In genomic region chr3:12663936-12664908, GRCh38 we compare ENCODE assay signal across 7 cellular contexts. TPM values are rescaled to one million over a fixed set of nuclear protein-coding genes. Genes with fewer than 3 reads are reported as not detected.
A peak's percentile ranks its signal among the peaks of the same experiment; 100 is the strongest.
DNase-seq lines count a peak whose midpoint lies in the region; ATAC-seq and TF ChIP-seq lines count a peak whose summit lies in the region.

Gene RAF1, minus strand, starts transcription at chr3:12664117. Its CDS starts 45,396 bp downstream, at chr3:12618721.

- no peaks in the 10 kb centered on the region for H3K9me2 ChIP-seq in hepatocyte (replicated peaks; ENCODE audit: insufficient read depth)

- H3K27me3 ChIP-seq in hepatocyte, result no peaks in the 10 kb centered on the region

- DNase-seq in NCI-H2081 (lab: John Stamatoyannopoulos, UW) (peak; percentile 97 to 98), T1000 (lab: John Stamatoyannopoulos, UW) (peak; percentile 97), astrocyte of the hippocampus (ENCODE audit: low read depth, low spot score) (peak; percentile 100), hepatocyte (ENCODE audit: low spot score) (peak; percentile 99), retina (peak; percentile 98)

- 5% methylated on average over 62 of the region's 62 CpGs for WGBS in hepatocyte (ENCODE audit: low lambda C conversion rate, missing lambda C conversion rate)

- ATAC-seq in GM18508 (IDR thresholded peaks at IDR 0.05; ENCODE audit: insufficient read depth, unreplicated experiment) (peak; percentile 78), HG03025 (IDR thresholded peaks at IDR 0.05; ENCODE audit: low FRiP score, unreplicated experiment) (peak; percentile 86)

- H3K4me2 ChIP-seq in hepatocyte, result peak within 1 kb of the TSS; percentile 94

- H3K4me3 ChIP-seq in hepatocyte, result peak within 1 kb of the TSS; percentile 46

- H3K27ac ChIP-seq in hepatocyte, result peak within 1 kb of the TSS; percentile 97

- H3K79me2 ChIP-seq in hepatocyte, result peaks cover 44% of the 10 kb centered on the region

- H3K4me1 ChIP-seq in hepatocyte (ENCODE audit: insufficient read depth), result peaks cover 23% of the 10 kb centered on the region

- peaks cover 26% of the 10 kb centered on the region for H4K20me1 ChIP-seq in hepatocyte (ENCODE audit: insufficient read depth, poor library complexity, severe bottlenecking)

- H3K9me3 ChIP-seq in hepatocyte (ENCODE audit: low read depth), result no peaks in the 10 kb centered on the region

- no peak for TF ChIP-seq CTCF in hepatocyte (IDR thresholded peaks at IDR 0.05; ENCODE audit: poor library complexity)

- no peaks in the 10 kb centered on the region for H3K36me3 ChIP-seq in hepatocyte (replicated peaks; ENCODE audit: insufficient read depth, low read depth)

- H2AFZ ChIP-seq in hepatocyte, result peak within 1 kb of the TSS; percentile 69

RNA-seq across cellular contexts. Expression of gene RAF1, which starts in this region (rescaled TPM):
- 114 and 118 TPM in 2 replicates for total RNA-seq in hepatocyte
- polyA plus RNA-seq in hepatocyte, result 78.0 and 79.8 TPM in 2 replicates

Comparison
In these comparisons a context has a peak if more than half of its experiments do, and no peak if none do; other contexts are left out.
1. Peak in every context shown above with its lines: DNase-seq, ATAC-seq, H3K4me3 ChIP-seq and H3K27ac ChIP-seq.